ENCODE assay signal across 28 cellular contexts in genomic region chr1:47565676-47566075, GRCh38.
"Had no signal": no experiment of that assay in that cellular context is flagged by ENCODE, and none has a peak within 500 bp of the region (broad histone marks: within the 10 kb centered on the region; RNA-seq: fewer than 3 reads in every experiment).

No MANE protein-coding gene starts in this region.

- H3K9me3 ChIP-seq: heart right ventricle, lower lobe of right lung, neutrophil, right lobe of liver, stomach, thyroid gland, vagina had no signal

- H3K36me3 ChIP-seq: heart right ventricle, lower lobe of right lung, neutrophil, right lobe of liver, stomach, thyroid gland, vagina had no signal

- H3K9ac ChIP-seq: parathyroid adenoma had no signal

- H3K4me1 ChIP-seq: parathyroid adenoma had no signal

- H3K9me3 Mint-ChIP-seq: immature natural killer cell; natural killer cell; stimulated activated effector memory CD8-positive, alpha-beta T cell treated with anti-CD3 and anti-CD28 coated beads, Interleukin-12 subunit alpha, Interleukin-12 subunit beta, amount 100 ng/mL, for 72 hours had no signal

- ATAC-seq: esophagus mucosa; heart right ventricle; left colon; left ventricle myocardium superior; lower lobe of right lung; natural killer cell; right lobe of liver; stimulated activated effector memory CD8-positive, alpha-beta T cell treated with anti-CD3 and anti-CD28 coated beads, Interleukin-12 subunit alpha, Interleukin-12 subunit beta, amount 100 ng/mL, for 72 hours had no signal

- H3K4me3 Mint-ChIP-seq: immature natural killer cell; natural killer cell; stimulated activated effector memory CD8-positive, alpha-beta T cell treated with anti-CD3 and anti-CD28 coated beads, Interleukin-12 subunit alpha, Interleukin-12 subunit beta, amount 100 ng/mL, for 72 hours had no signal

- H3K4me1 Mint-ChIP-seq: stimulated activated effector memory CD8-positive, alpha-beta T cell treated with anti-CD3 and anti-CD28 coated beads, Interleukin-12 subunit alpha, Interleukin-12 subunit beta, amount 100 ng/mL, for 72 hours had no signal

- H3K27ac Mint-ChIP-seq: immature natural killer cell; natural killer cell; progenitor cell of endocrine pancreas; stimulated activated effector memory CD8-positive, alpha-beta T cell treated with anti-CD3 and anti-CD28 coated beads, Interleukin-12 subunit alpha, Interleukin-12 subunit beta, amount 100 ng/mL, for 72 hours had no signal

- H3K36me3 Mint-ChIP-seq: immature natural killer cell; natural killer cell; stimulated activated effector memory CD8-positive, alpha-beta T cell treated with anti-CD3 and anti-CD28 coated beads, Interleukin-12 subunit alpha, Interleukin-12 subunit beta, amount 100 ng/mL, for 72 hours had no signal

- H3K27me3 ChIP-seq: right lobe of liver, thyroid gland, vagina had no signal

- H3K79me2 ChIP-seq: parathyroid adenoma had no signal

- DNase-seq: dorsolateral prefrontal cortex; effector CD4-positive, alpha-beta T cell; foreskin fibroblast; glutamatergic neuron; heart right ventricle; hippocampal formation; immature natural killer cell; islet precursor cell; kidney glomerular epithelial cell; left colon; left ventricle myocardium superior; lower lobe of right lung; natural killer cell; right lobe of liver; stimulated activated CD4-positive, alpha-beta T cell treated with anti-CD3 and anti-CD28 coated beads, Interleukin-2, amount 100 ng/mL, for 24 hours; stimulated activated CD4-positive, alpha-beta T cell treated with anti-CD3 and anti-CD28 coated beads, Interleukin-4, amount 100 ng/mL, for 24 hours; stimulated activated naive CD4-positive, alpha-beta T cell treated with Interleukin-2 at 50 U/mL for 16 hours; stomach; thyroid gland; trophoblast cell had no signal

- H3K4me3 ChIP-seq: dorsolateral prefrontal cortex, heart right ventricle, lower lobe of right lung, right lobe of liver, smooth muscle cell, stomach, thyroid gland, vagina had no signal

- H3K4me2 ChIP-seq: smooth muscle cell had no signal

- H3K27ac ChIP-seq: dorsolateral prefrontal cortex, epithelial cell of prostate, heart right ventricle, lower lobe of right lung, neutrophil, parathyroid adenoma, right lobe of liver, stomach, thyroid gland, vagina had no signal

- H2AFZ ChIP-seq: parathyroid adenoma had no signal
